8 cellular contexts compared by ENCODE assay signal in genomic region chr11:26134481-26135355, GRCh38.
DNase-seq lines count a peak whose midpoint lies in the region; ATAC-seq and TF ChIP-seq lines count a peak whose summit lies in the region.

No MANE protein-coding gene starts in this region.

- ATAC-seq in left ventricle myocardium superior (peak; percentile 42), gastrocnemius medialis (no peak)
- ATAC-seq in natural killer cell treated with Interleukin-12 subunit alpha and Interleukin-12 subunit beta and Interleukin-15 and Interleukin-18, amount 100 ng/mL, for 72 hours = no peak

- no peaks in the 10 kb centered on the region for H3K36me3 Mint-ChIP-seq in natural killer cell treated with Interleukin-12 subunit alpha and Interleukin-12 subunit beta and Interleukin-15 and Interleukin-18, amount 100 ng/mL, for 72 hours

- H3K36me3 ChIP-seq in right atrium auricular region (no peaks in the 10 kb centered on the region), vagina (no peaks in the 10 kb centered on the region), gastrocnemius medialis (no peaks in the 10 kb centered on the region)

- in situ Hi-C loops in gastrocnemius medialis (cut with MboI; ENCODE audit: low sequenced_read_pairs in 4 of 4) = no loop called here

- DNase-seq in left ventricle myocardium superior = no peak
- DNase-seq in right atrium auricular region (ENCODE audit: low spot score) = no peak
- peak; percentile 63 for DNase-seq in NAMALWA (ENCODE audit: low spot score)
- peak; percentile 24 for DNase-seq in fibroblast of mammary gland (ENCODE audit: low read depth)
- no peak for DNase-seq in vagina (ENCODE audit: extremely low spot score in 2 of 2)
- no peak for DNase-seq in natural killer cell treated with Interleukin-12 subunit alpha and Interleukin-12 subunit beta and Interleukin-15 and Interleukin-18, amount 100 ng/mL, for 72 hours (ENCODE audit: low spot score)
- DNase-seq in activated effector memory CD4-positive, alpha-beta T cell treated with Interleukin-2 at 50 U/mL for 16 hours = no peak
- DNase-seq in gastrocnemius medialis = no peak

- H3K4me3 ChIP-seq in right atrium auricular region = no peak overlapping the region
- H3K4me3 ChIP-seq in fibroblast of mammary gland (ENCODE audit: control insufficient read depth, low read depth, low read length) = no peak overlapping the region
- H3K4me3 ChIP-seq in vagina = no peak overlapping the region
- H3K4me3 ChIP-seq in gastrocnemius medialis = no peak overlapping the region

- H3K27ac Mint-ChIP-seq in natural killer cell treated with Interleukin-12 subunit alpha and Interleukin-12 subunit beta and Interleukin-15 and Interleukin-18, amount 100 ng/mL, for 72 hours = no peak overlapping the region

- no peaks in the 10 kb centered on the region for H3K4me1 Mint-ChIP-seq in natural killer cell treated with Interleukin-12 subunit alpha and Interleukin-12 subunit beta and Interleukin-15 and Interleukin-18, amount 100 ng/mL, for 72 hours (ENCODE audit: low read depth in 2 of 2)

- H3K27ac ChIP-seq in right atrium auricular region = no peak overlapping the region
- H3K27ac ChIP-seq in vagina = no peak overlapping the region
- no peak overlapping the region for H3K27ac ChIP-seq in gastrocnemius medialis

- H3K27me3 Mint-ChIP-seq in natural killer cell treated with Interleukin-12 subunit alpha and Interleukin-12 subunit beta and Interleukin-15 and Interleukin-18, amount 100 ng/mL, for 72 hours = no peaks in the 10 kb centered on the region

- intact Hi-C loops in left ventricle myocardium superior (cut with micrococcal nuclease) = loop anchor here (5.0 kb wide), 1 partner anchor 152 kb away; no protein-coding TSS in a partner anchor
- intact Hi-C loops in vagina (cut with DNase I) = no loop called here
- intact Hi-C loops in gastrocnemius medialis (cut with DNase I; ENCODE audit: low total_unique reads) = no loop called here

- H3K4me1 ChIP-seq in right atrium auricular region (no peaks in the 10 kb centered on the region), vagina (no peaks in the 10 kb centered on the region), gastrocnemius medialis (no peaks in the 10 kb centered on the region)

- peaks cover 17% of the 10 kb centered on the region for H3K9me3 Mint-ChIP-seq in natural killer cell treated with Interleukin-12 subunit alpha and Interleukin-12 subunit beta and Interleukin-15 and Interleukin-18, amount 100 ng/mL, for 72 hours

- H3K27me3 ChIP-seq in right atrium auricular region (no peaks in the 10 kb centered on the region), vagina (no peaks in the 10 kb centered on the region), gastrocnemius medialis (no peaks in the 10 kb centered on the region)

- H3K9me3 ChIP-seq in right atrium auricular region = no peaks in the 10 kb centered on the region
- no peaks in the 10 kb centered on the region for H3K9me3 ChIP-seq in vagina
- H3K9me3 ChIP-seq in gastrocnemius medialis = no peaks in the 10 kb centered on the region

- peak in 1 of 2 donors; percentile 55 for TF ChIP-seq CTCF in right atrium auricular region (IDR thresholded peaks at IDR 0.05)
- TF ChIP-seq CTCF in fibroblast of mammary gland (conservative IDR thresholded peaks at IDR 0.05; ENCODE audit: control insufficient read depth, insufficient read depth, low read depth, low read length) = peak; percentile 33
- no peak for TF ChIP-seq CTCF in vagina (IDR thresholded peaks at IDR 0.05)
- no peak for TF ChIP-seq CTCF in gastrocnemius medialis (IDR thresholded peaks at IDR 0.05 in 4 of 5, conservative IDR thresholded peaks at IDR 0.05 in 1 of 5)

- TF ChIP-seq POLR2A in vagina (IDR thresholded peaks at IDR 0.05) (no peak), gastrocnemius medialis (IDR thresholded peaks at IDR 0.05) (no peak)

- H3K4me3 Mint-ChIP-seq in natural killer cell treated with Interleukin-12 subunit alpha and Interleukin-12 subunit beta and Interleukin-15 and Interleukin-18, amount 100 ng/mL, for 72 hours = no peak overlapping the region

Comparison
In these comparisons a context has a peak if more than half of its experiments do, and no peak if none do; other contexts are left out.
1. DNase-seq: peak in NAMALWA (single experiment) and fibroblast of mammary gland (single experiment); none in left ventricle myocardium superior (single experiment), right atrium auricular region (single experiment), vagina (0 of 2), natural killer cell treated with Interleukin-12 subunit alpha and Interleukin-12 subunit beta and Interleukin-15 and Interleukin-18, amount 100 ng/mL, for 72 hours (single experiment), activated effector memory CD4-positive, alpha-beta T cell treated with Interleukin-2 at 50 U/mL for 16 hours (single experiment) and gastrocnemius medialis (0 of 2).